In the genomic region with DNA sequence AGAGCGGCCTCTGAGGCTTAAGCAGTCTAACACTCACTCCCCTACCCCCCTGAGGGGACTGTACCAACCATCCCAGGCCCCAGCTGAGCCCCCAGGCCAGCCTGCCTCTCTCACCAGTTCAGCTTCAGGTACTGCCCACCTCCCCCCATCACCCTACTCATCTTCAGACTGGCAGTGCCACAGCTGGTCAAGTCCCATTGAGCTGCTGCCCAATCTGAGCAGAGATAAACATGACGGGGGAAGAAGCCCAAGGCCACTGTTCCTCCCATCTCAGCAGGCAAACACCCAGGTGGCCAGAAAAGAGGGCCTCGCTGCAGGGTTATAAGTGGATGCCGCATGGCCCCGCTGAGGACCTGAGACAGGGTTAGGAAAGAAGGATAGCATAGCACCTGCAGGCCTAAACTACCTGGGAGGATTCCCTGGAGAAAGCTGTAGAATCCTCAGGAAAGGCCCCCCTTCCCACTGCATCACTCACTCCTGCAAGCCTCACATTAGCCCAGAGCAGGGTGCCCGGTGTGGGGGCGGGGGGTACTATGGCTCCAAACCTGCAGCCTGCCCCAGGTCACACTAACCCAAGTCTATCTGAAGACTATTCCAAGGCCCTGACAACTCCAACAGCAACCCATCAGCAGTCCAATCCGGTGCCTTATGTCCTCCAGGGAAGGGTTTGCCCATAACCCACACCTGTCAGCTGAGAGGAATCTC, we compare ENCODE assay signal across 8 cellular contexts. TPM values are rescaled to one million over a fixed set of nuclear protein-coding genes. Genes with fewer than 3 reads are reported as not detected.
DNase-seq lines count a peak whose midpoint lies in the region; ATAC-seq and TF ChIP-seq lines count a peak whose summit lies in the region.

No MANE protein-coding gene starts in this region.

- no peak for ATAC-seq in HG02885 (IDR thresholded peaks at IDR 0.05; ENCODE audit: poor library complexity, unreplicated experiment)

- peaks cover 45 to 61% (median 55%) of the 10 kb centered on the region in 3 donors for H3K4me1 Mint-ChIP-seq in IgD-negative memory B cell
- H3K4me1 Mint-ChIP-seq in nephron progenitor cell, result peaks cover 91% of the 10 kb centered on the region

- DNase-seq in AG04450 (ENCODE audit: low read depth, low spot score), result no peak
- DNase-seq in colonic mucosa, result peak; percentile 28
- DNase-seq in nephron progenitor cell, result no peak
- no peak for DNase-seq in central memory CD4-positive, alpha-beta T cell
- DNase-seq in OCI-M1 (lab: John Stamatoyannopoulos, UW), result no peak
- DNase-seq in effector CD8-positive, alpha-beta T cell (lab: John Stamatoyannopoulos, UW), result no peak

- no peaks in the 10 kb centered on the region; the same call in 1 of the 2 replicates for H3K9me3 ChIP-seq in AG04450 (ENCODE audit: control insufficient read depth, insufficient read depth, low read length)
- H3K9me3 ChIP-seq in colonic mucosa, result no peaks in the 10 kb centered on the region

- H3K9me3 Mint-ChIP-seq in IgD-negative memory B cell (no peaks in the 10 kb centered on the region), nephron progenitor cell (no peaks in the 10 kb centered on the region)

- H3K4me3 Mint-ChIP-seq in IgD-negative memory B cell (peak overlapping the region; percentile 89 to 97 (median 93)), nephron progenitor cell (peak overlapping the region; percentile 59)

- TF ChIP-seq CTCF in AG04450 (IDR thresholded peaks at IDR 0.05; ENCODE audit: low read depth, low read length), result no peak
- no peak for TF ChIP-seq CTCF in colonic mucosa (IDR thresholded peaks at IDR 0.05)
- TF ChIP-seq CTCF in nephron progenitor cell (IDR thresholded peaks at IDR 0.05), result no peak

- POLR2A ChIA-PET in AG04450 (lab: Yijun Ruan, JAX), result interaction anchor here (1.8 to 2.0 kb wide), 2 partner anchors 13 to 31 kb away, joined by 5 read pairs; no protein-coding TSS in a partner anchor

- intact Hi-C loops in colonic mucosa (cut with DNase I), result no loop called here

- no peaks in the 10 kb centered on the region for H3K27me3 ChIP-seq in AG04450 (ENCODE audit: control insufficient read depth, insufficient read depth, low read length)
- no peaks in the 10 kb centered on the region for H3K27me3 ChIP-seq in colonic mucosa

- peaks cover 3% of the 10 kb centered on the region for H3K36me3 Mint-ChIP-seq in IgD-negative memory B cell
- H3K36me3 Mint-ChIP-seq in nephron progenitor cell (ENCODE audit: low read depth), result no peaks in the 10 kb centered on the region

- peak overlapping the region; percentile 91 to 98 (median 92) for H3K27ac Mint-ChIP-seq in IgD-negative memory B cell
- no peak overlapping the region for H3K27ac Mint-ChIP-seq in nephron progenitor cell

- CTCF ChIA-PET in AG04450 (lab: Charles Lee), result interaction anchor here (0.9 kb wide), 1 partner anchor 63 kb away, joined by 3 read pairs; no protein-coding TSS in a partner anchor

- peaks cover 55% of the 10 kb centered on the region for H3K4me1 ChIP-seq in colonic mucosa

- H3K9ac ChIP-seq in colonic mucosa (ENCODE audit: low read depth in 2 of 2, low read length in 2 of 2), result peak overlapping the region; percentile 38 to 74

- H3K36me3 ChIP-seq in colonic mucosa, result no peaks in the 10 kb centered on the region

- H3K4me3 ChIP-seq in AG04450 (ENCODE audit: low read depth, low read length), result peak overlapping the region; percentile 41
- no peak overlapping the region for H3K4me3 ChIP-seq in colonic mucosa

- H3K27ac ChIP-seq in AG04450 (ENCODE audit: low read depth, low read length), result peak overlapping the region; percentile 88
- H3K27ac ChIP-seq in colonic mucosa, result peak overlapping the region; percentile 95

- H3K27me3 Mint-ChIP-seq in IgD-negative memory B cell (no peaks in the 10 kb centered on the region), nephron progenitor cell (ENCODE audit: low read depth, poor library complexity) (no peaks in the 10 kb centered on the region)

RNA-seq across cellular contexts. Expression of gene B4GALT1, which starts 3.6 kb away (rescaled TPM):
- polyA plus RNA-seq in AG04450 (2011; rRNA removed) (55.3 and 57.0 TPM in 2 replicates), IgD-negative memory B cell (55.1 TPM)
- polyA minus RNA-seq in AG04450 (2011; rRNA and poly(A)+ RNA removed), result 64.4 and 70.9 TPM in 2 replicates
- total RNA-seq in colonic mucosa, result 10 to 100 TPM; 76.9 to 78.7 TPM
